In genomic region chr17:5699789-5700188, GRCh38 we compare ENCODE assay signal across 20 cellular contexts.
DNase-seq lines count a peak whose midpoint lies in the region; FAIRE-seq and TF ChIP-seq lines count a peak whose summit lies in the region.
"Had no signal": no experiment of that assay in that cellular context is flagged by ENCODE, and none has a peak within 500 bp of the region (broad histone marks: within the 10 kb centered on the region; RNA-seq: fewer than 3 reads in every experiment).

No MANE protein-coding gene starts in this region.

- TF ChIP-seq CTCF in GM13976 (IDR thresholded peaks at IDR 0.05; ENCODE audit: borderline replicate concordance, control extremely low read depth, extremely low read depth, insufficient read depth, missing control alignments) (no peak), kidney (IDR thresholded peaks at IDR 0.05; ENCODE audit: borderline replicate concordance, extremely low read depth, insufficient read depth) (no peak)

- H3K27me3 ChIP-seq in H7 (ENCODE audit: control insufficient read depth, insufficient read depth, low read length) = no peaks in the 10 kb centered on the region
- H3K27me3 ChIP-seq: BLaER1, MG63 had no signal

- no peaks in the 10 kb centered on the region for H3K4me1 ChIP-seq in kidney (ENCODE audit: control insufficient read depth in 1 of 2, insufficient read depth in 1 of 2, low read depth in 1 of 2, low read length in 2 of 2)

- intact Hi-C loops in kidney (cut with DNase I) = no loop called here

- no peaks in the 10 kb centered on the region for H3K36me3 ChIP-seq in H7 (replicated peaks; ENCODE audit: control insufficient read depth, insufficient read depth, low read length)
- no peaks in the 10 kb centered on the region for H3K36me3 ChIP-seq in kidney (ENCODE audit: control insufficient read depth in 1 of 2, insufficient read depth in 2 of 2, low read length in 2 of 2)
- H3K36me3 ChIP-seq: BLaER1, MG63 had no signal

- H3K9me3 ChIP-seq in kidney (ENCODE audit: control insufficient read depth in 1 of 2, low read length in 2 of 2) = peaks cover 2 to 7% of the 10 kb centered on the region in 2 donors
- H3K9me3 ChIP-seq: BLaER1, MG63 had no signal

- no peak overlapping the region for H3K9ac ChIP-seq in kidney (ENCODE audit: low read length in 2 of 2)
- H3K9ac ChIP-seq: BLaER1 had no signal

- DNase-seq in H7 = peak; percentile 58
- DNase-seq in ecto neural progenitor cell (ENCODE audit: low spot score) = peak; percentile 58
- DNase-seq in iPS-NIHi7 (ENCODE audit: extremely low spot score) = peak; percentile 52
- DNase-seq in retina = peak; percentile 65
- no peak for DNase-seq in GM13976 (ENCODE audit: low spot score)
- DNase-seq in kidney = no peak
- DNase-seq in NCI-H524 treated with DMSO at 0.1 percent for 48 hours (lab: John Stamatoyannopoulos, UW) = no peak
- DNase-seq: CD4-positive, CD25-positive, alpha-beta regulatory T cell; DMS53; KBM-7; MG63; NCI-H1105 treated with DMSO at 0.1 percent for 48 hours; NCI-H146; NCI-H2029; NCI-H446 treated with DMSO at 0.1 percent for 48 hours; NCI-H526 treated with DMSO at 0.1 percent for 48 hours; SHP77 treated with DMSO at 0.1 percent for 48 hours had no signal

- in situ Hi-C loops in GM13976 (cut with MboI; ENCODE audit: low sequenced_read_pairs, unreplicated experiment) = loop anchor here (10.0 to 25.0 kb wide), 2 partner anchors 115 to 713 kb away; partner anchors contain the start of gene NLRP1

- no peak overlapping the region for H3K27ac ChIP-seq in kidney (ENCODE audit: low read depth in 2 of 2, low read length in 2 of 2)
- H3K27ac ChIP-seq: BLaER1 had no signal

- FAIRE-seq in kidney (lab: Jason Lieb, UNC) = no peak
- FAIRE-seq: G401.6, GM12878 had no signal

- H3K4me3 ChIP-seq in H7 (ENCODE audit: insufficient read depth, low read depth, low read length) = no peak overlapping the region
- H3K4me3 ChIP-seq in kidney (ENCODE audit: low read length in 2 of 2) = no peak overlapping the region
- H3K4me3 ChIP-seq: BLaER1, GM12878, MG63 had no signal

Comparison
In these comparisons a context has a peak if more than half of its experiments do, and no peak if none do; other contexts are left out.
1. DNase-seq: peak in H7 (single experiment), ecto neural progenitor cell (single experiment), iPS-NIHi7 (single experiment) and retina (single experiment); none in GM13976 (single experiment), kidney (single experiment) and NCI-H524 treated with DMSO at 0.1 percent for 48 hours (single experiment).